Comparison of ENCODE assay signal across 28 cellular contexts in genomic region chr15:39209548-39210211, GRCh38.
"Had no signal": no experiment of that assay in that cellular context is flagged by ENCODE, and none has a peak within 500 bp of the region (broad histone marks: within the 10 kb centered on the region; RNA-seq: fewer than 3 reads in every experiment).

No MANE protein-coding gene starts in this region.

- H3K36me3 ChIP-seq: neural progenitor cell, ovary, stomach, thoracic aorta, thyroid gland, tibial nerve, upper lobe of left lung, vagina had no signal

- ATAC-seq: natural killer cell; psoas muscle; right cardiac atrium; sciatic nerve; stimulated activated effector memory CD8-positive, alpha-beta T cell treated with anti-CD3 and anti-CD28 coated beads, Interleukin-12 subunit alpha, Interleukin-12 subunit beta, amount 100 ng/mL, for 72 hours; stimulated activated naive B cell treated with anti-CD40 and anti-IgM and Interleukin-4, amounts not matched to agents 10 μg/mL and 1 μg/mL and 100 μg/mL, for 72 hours had no signal

- H3K27ac ChIP-seq: neural progenitor cell, ovary, parathyroid adenoma, psoas muscle, skin epidermis, stomach, thoracic aorta, thyroid gland, tibial nerve, upper lobe of left lung, vagina had no signal

- H3K4me3 Mint-ChIP-seq: natural killer cell; nephron; neural progenitor cell; stimulated activated effector memory CD8-positive, alpha-beta T cell treated with anti-CD3 and anti-CD28 coated beads, Interleukin-12 subunit alpha, Interleukin-12 subunit beta, amount 100 ng/mL, for 72 hours; stimulated activated naive B cell treated with anti-CD40 and anti-IgM and Interleukin-4, amounts not matched to agents 10 μg/mL and 1 μg/mL and 100 μg/mL, for 72 hours; stimulated activated naive CD8-positive, alpha-beta T cell treated with anti-CD3 and anti-CD28 coated beads, Interleukin-15, Interleukin-2, amounts not matched to agents 100 ng/mL and 50 ng/mL, for 24 hours had no signal

- H3K9ac ChIP-seq: neural progenitor cell, parathyroid adenoma had no signal

- H3K36me3 Mint-ChIP-seq: stimulated activated effector memory CD8-positive, alpha-beta T cell treated with anti-CD3 and anti-CD28 coated beads, Interleukin-12 subunit alpha, Interleukin-12 subunit beta, amount 100 ng/mL, for 72 hours; stimulated activated naive B cell treated with anti-CD40 and anti-IgM and Interleukin-4, amounts not matched to agents 10 μg/mL and 1 μg/mL and 100 μg/mL, for 72 hours had no signal

- H3K4me3 ChIP-seq: neural progenitor cell, ovary, psoas muscle, skin epidermis, stomach, thoracic aorta, thyroid gland, tibial nerve, upper lobe of left lung, vagina had no signal

- FAIRE-seq: urothelium cell line had no signal

- H3K79me2 ChIP-seq: parathyroid adenoma had no signal

- H3K4me1 Mint-ChIP-seq: natural killer cell; stimulated activated effector memory CD8-positive, alpha-beta T cell treated with anti-CD3 and anti-CD28 coated beads, Interleukin-12 subunit alpha, Interleukin-12 subunit beta, amount 100 ng/mL, for 72 hours; stimulated activated naive B cell treated with anti-CD40 and anti-IgM and Interleukin-4, amounts not matched to agents 10 μg/mL and 1 μg/mL and 100 μg/mL, for 72 hours had no signal

- H2AFZ ChIP-seq: neural progenitor cell, parathyroid adenoma had no signal

- H3K4me1 ChIP-seq: parathyroid adenoma, psoas muscle, thyroid gland, upper lobe of left lung, vagina had no signal

- H3K27me3 ChIP-seq: neural progenitor cell, ovary, stomach, thyroid gland, tibial nerve, upper lobe of left lung, vagina had no signal

- H3K27me3 Mint-ChIP-seq: progenitor cell of endocrine pancreas; stimulated activated naive B cell treated with anti-CD40 and anti-IgM and Interleukin-4, amounts not matched to agents 10 μg/mL and 1 μg/mL and 100 μg/mL, for 72 hours had no signal

- DNase-seq: natural killer cell; occipital lobe; ovary; posterior cingulate gyrus; psoas muscle; right cardiac atrium; stimulated activated CD4-positive, alpha-beta T cell treated with anti-CD3 and anti-CD28 coated beads, Interleukin-15, amount 100 ng/mL, for 24 hours; stimulated activated CD4-positive, alpha-beta T cell treated with anti-CD3 and anti-CD28 coated beads, Interleukin-2, amount 100 ng/mL, for 24 hours; stimulated activated CD4-positive, alpha-beta T cell treated with anti-CD3 and anti-CD28 coated beads, Interleukin-2, amount 100 ng/mL, for 48 hours; stimulated activated CD4-positive, alpha-beta T cell treated with anti-CD3 and anti-CD28 coated beads, Interleukin-4, amount 100 ng/mL, for 24 hours; stimulated activated naive B cell treated with anti-CD40 and anti-IgM and Interleukin-4, amounts not matched to agents 10 μg/mL and 1 μg/mL and 100 μg/mL, for 72 hours; stimulated activated naive CD4-positive, alpha-beta T cell treated with Interleukin-2 at 50 U/mL for 16 hours; stomach; thyroid gland; trophoblast cell; upper lobe of left lung had no signal

- H3K9me3 Mint-ChIP-seq: stimulated activated effector memory CD8-positive, alpha-beta T cell treated with anti-CD3 and anti-CD28 coated beads, Interleukin-12 subunit alpha, Interleukin-12 subunit beta, amount 100 ng/mL, for 72 hours; stimulated activated naive CD8-positive, alpha-beta T cell treated with anti-CD3 and anti-CD28 coated beads, Interleukin-15, Interleukin-2, amounts not matched to agents 100 ng/mL and 50 ng/mL, for 24 hours had no signal

- H3K9me3 ChIP-seq: ovary, thoracic aorta, thyroid gland, upper lobe of left lung, vagina had no signal

- H3K4me2 ChIP-seq: neural progenitor cell had no signal
